In genomic region chr12:54037360-54038259, GRCh38 we compare ENCODE assay signal across 1 cellular context.
TF ChIP-seq lines count a peak whose summit lies in the region.

No MANE protein-coding gene starts in this region.

TF ChIP-seq in endothelial cell of umbilical vein, 7 proteins besides CTCF, POLR2A, EP300 and RAD21:
- TF ChIP-seq FOS (IDR thresholded peaks at IDR 0.05; ENCODE audit: borderline replicate concordance, insufficient read depth, low read length) (no peak), EZH2 (IDR thresholded peaks at IDR 0.05; ENCODE audit: borderline replicate concordance, low read depth, low read length, severe bottlenecking) (peak; percentile 28)
TF ChIP-seq in endothelial cell of umbilical vein: peak in this region for 1.
